In genomic region chr7:18496336-18496700, GRCh38 we compare ENCODE assay signal across 9 cellular contexts. TPM values are rescaled to one million over a fixed set of nuclear protein-coding genes. Genes with fewer than 3 reads are reported as not detected.
A peak's percentile ranks its signal among the peaks of the same experiment; 100 is the strongest.
DNase-seq lines count a peak whose midpoint lies in the region; ATAC-seq and TF ChIP-seq lines count a peak whose summit lies in the region.
"Had no signal": no experiment of that assay in that cellular context is flagged by ENCODE, and none has a peak within 500 bp of the region (broad histone marks: within the 10 kb centered on the region; RNA-seq: fewer than 3 reads in every experiment).

No MANE protein-coding gene starts in this region.

- no peaks in the 10 kb centered on the region for H3K27me3 Mint-ChIP-seq in CD4-positive, CD25-positive, alpha-beta regulatory T cell
- no peaks in the 10 kb centered on the region for H3K27me3 Mint-ChIP-seq in nephron (ENCODE audit: low read depth)
- no peaks in the 10 kb centered on the region for H3K27me3 Mint-ChIP-seq in activated T-helper 2 cell treated with anti-CD3 and anti-CD28 coated beads, Interferon-gamma antibody, Interleukin-2, Interleukin-4, amounts not matched to agents 10 μg/mL and 5 μg/mL and 100 μg/mL, durations not matched to agents 14 hours and 24 hours and 36 hours (ENCODE audit: low read depth)

- DNase-seq in CD4-positive, CD25-positive, alpha-beta regulatory T cell: no peak
- no peak for DNase-seq in caudate nucleus (lab: John Stamatoyannopoulos, UW)
- no peak for DNase-seq in NCI-H82 treated with DMSO at 0.1 percent for 48 hours (lab: John Stamatoyannopoulos, UW; ENCODE audit: unreplicated experiment)
- no peak for DNase-seq in HEK293T (ENCODE audit: extremely low spot score)
- no peak for DNase-seq in activated T-helper 2 cell treated with anti-CD3 and anti-CD28 coated beads, Interferon-gamma antibody, Interleukin-2, Interleukin-4, amounts not matched to agents 10 μg/mL and 5 μg/mL and 100 μg/mL, durations not matched to agents 14 hours and 24 hours and 36 hours (ENCODE audit: low spot score)
- DNase-seq: NCI-H2081 treated with DMSO at 0.1 percent for 48 hours had no signal

- no peaks in the 10 kb centered on the region for H3K9me3 ChIP-seq in CD4-positive, CD25-positive, alpha-beta regulatory T cell (ENCODE audit: control insufficient read depth in 2 of 2, low read length in 2 of 2)

- CTCF ChIA-PET in HEK293T (lab: Yijun Ruan, JAX): interaction anchor here (0.7 kb wide), 2 partner anchors 21 to 142 kb away, joined by 3 to 4 read pairs; no protein-coding TSS in a partner anchor

- H3K4me3 ChIP-seq in CD4-positive, CD25-positive, alpha-beta regulatory T cell (ENCODE audit: low read depth, low read length): peak overlapping the region; percentile 51

- intact Hi-C loops in activated T-helper 2 cell treated with anti-CD3 and anti-CD28 coated beads, Interferon-gamma antibody, Interleukin-2, Interleukin-4, amounts not matched to agents 10 μg/mL and 5 μg/mL and 100 μg/mL, durations not matched to agents 14 hours and 24 hours and 36 hours (cut with micrococcal nuclease): no loop called here

- no peak for TF ChIP-seq CTCF in nephron (IDR thresholded peaks at IDR 0.05; ENCODE audit: unreplicated experiment in 3 of 3)

- peaks cover 0 to 10% (median 3%) of the 10 kb centered on the region in 4 donors for H3K4me1 Mint-ChIP-seq in CD4-positive, CD25-positive, alpha-beta regulatory T cell
- H3K4me1 Mint-ChIP-seq in nephron: peaks cover 52% of the 10 kb centered on the region
- peaks cover 15% of the 10 kb centered on the region for H3K4me1 Mint-ChIP-seq in activated T-helper 2 cell treated with anti-CD3 and anti-CD28 coated beads, Interferon-gamma antibody, Interleukin-2, Interleukin-4, amounts not matched to agents 10 μg/mL and 5 μg/mL and 100 μg/mL, durations not matched to agents 14 hours and 24 hours and 36 hours (ENCODE audit: low read depth)

- peak overlapping the region in 2 of 3 donors; percentile 36 to 67 for H3K27ac Mint-ChIP-seq in CD4-positive, CD25-positive, alpha-beta regulatory T cell
- peak overlapping the region; percentile 91 to 93 (median 91) for H3K27ac Mint-ChIP-seq in nephron
- H3K27ac Mint-ChIP-seq in activated T-helper 2 cell treated with anti-CD3 and anti-CD28 coated beads, Interferon-gamma antibody, Interleukin-2, Interleukin-4, amounts not matched to agents 10 μg/mL and 5 μg/mL and 100 μg/mL, durations not matched to agents 14 hours and 24 hours and 36 hours: no peak overlapping the region

- H3K4me3 Mint-ChIP-seq in CD4-positive, CD25-positive, alpha-beta regulatory T cell: peak overlapping the region; percentile 73 to 88 (median 82)
- peak overlapping the region; percentile 72 to 85 (median 80) for H3K4me3 Mint-ChIP-seq in nephron
- no peak overlapping the region for H3K4me3 Mint-ChIP-seq in activated T-helper 2 cell treated with anti-CD3 and anti-CD28 coated beads, Interferon-gamma antibody, Interleukin-2, Interleukin-4, amounts not matched to agents 10 μg/mL and 5 μg/mL and 100 μg/mL, durations not matched to agents 14 hours and 24 hours and 36 hours (ENCODE audit: low read depth)

- H3K9me3 Mint-ChIP-seq in CD4-positive, CD25-positive, alpha-beta regulatory T cell: no peaks in the 10 kb centered on the region
- H3K9me3 Mint-ChIP-seq in nephron: no peaks in the 10 kb centered on the region
- no peaks in the 10 kb centered on the region for H3K9me3 Mint-ChIP-seq in activated T-helper 2 cell treated with anti-CD3 and anti-CD28 coated beads, Interferon-gamma antibody, Interleukin-2, Interleukin-4, amounts not matched to agents 10 μg/mL and 5 μg/mL and 100 μg/mL, durations not matched to agents 14 hours and 24 hours and 36 hours

- no peaks in the 10 kb centered on the region for H3K36me3 Mint-ChIP-seq in CD4-positive, CD25-positive, alpha-beta regulatory T cell
- H3K36me3 Mint-ChIP-seq in nephron (ENCODE audit: low read depth): no peaks in the 10 kb centered on the region
- no peaks in the 10 kb centered on the region for H3K36me3 Mint-ChIP-seq in activated T-helper 2 cell treated with anti-CD3 and anti-CD28 coated beads, Interferon-gamma antibody, Interleukin-2, Interleukin-4, amounts not matched to agents 10 μg/mL and 5 μg/mL and 100 μg/mL, durations not matched to agents 14 hours and 24 hours and 36 hours (ENCODE audit: low read depth)

- no peaks in the 10 kb centered on the region for H3K27me3 ChIP-seq in CD4-positive, CD25-positive, alpha-beta regulatory T cell (ENCODE audit: control insufficient read depth, insufficient read depth, low read length)

- peak overlapping the region; percentile 37 for H3K27ac ChIP-seq in CD4-positive, CD25-positive, alpha-beta regulatory T cell (ENCODE audit: insufficient read depth, low read length, poor library complexity, severe bottlenecking)
- H3K27ac ChIP-seq in caudate nucleus (ENCODE audit: low read depth, low read length): peak overlapping the region; percentile 60

- no peaks in the 10 kb centered on the region for H3K4me1 ChIP-seq in CD4-positive, CD25-positive, alpha-beta regulatory T cell (ENCODE audit: control insufficient read depth, insufficient read depth, low read length, poor library complexity, severe bottlenecking)

- no peak for ATAC-seq in CD4-positive, CD25-positive, alpha-beta regulatory T cell (ENCODE audit: low read depth in 2 of 2)
- ATAC-seq in HG02759 (IDR thresholded peaks at IDR 0.05; ENCODE audit: unreplicated experiment) (peak; percentile 2), HG03159 (IDR thresholded peaks at IDR 0.05; ENCODE audit: unreplicated experiment) (no peak)

- H3K36me3 ChIP-seq in CD4-positive, CD25-positive, alpha-beta regulatory T cell (ENCODE audit: control insufficient read depth, insufficient read depth, low read length): no peaks in the 10 kb centered on the region

- POLR2A ChIA-PET in HEK293T (lab: Yijun Ruan, JAX): no interaction called here

TF ChIP-seq in HEK293T, 16 proteins besides CTCF, POLR2A, EP300 and RAD21:
- TF ChIP-seq SP1 (IDR thresholded peaks at IDR 0.05) (no peak), LEF1 (IDR thresholded peaks at IDR 0.05; ENCODE audit: borderline replicate concordance) (no peak), CTBP1 (IDR thresholded peaks at IDR 0.05; ENCODE audit: borderline replicate concordance) (no peak), SUZ12 (IDR thresholded peaks at IDR 0.05) (no peak), ELF4 (IDR thresholded peaks at IDR 0.05) (no peak), BHLHE40 (IDR thresholded peaks at IDR 0.05; ENCODE audit: borderline replicate concordance) (no peak), ARNT (IDR thresholded peaks at IDR 0.05) (no peak), FOXK2 (IDR thresholded peaks at IDR 0.05) (no peak), FOXM1 (IDR thresholded peaks at IDR 0.05; ENCODE audit: borderline replicate concordance) (no peak), ZNF384 (IDR thresholded peaks at IDR 0.05) (no peak), HDGF (IDR thresholded peaks at IDR 0.05; ENCODE audit: borderline replicate concordance) (no peak), TARDBP (IDR thresholded peaks at IDR 0.05) (no peak), FOXA1 (IDR thresholded peaks at IDR 0.05) (no peak), NFRKB (IDR thresholded peaks at IDR 0.05) (no peak), L3MBTL2 (conservative IDR thresholded peaks at IDR 0.05) (no peak)
- TF ChIP-seq, protein P1, sequence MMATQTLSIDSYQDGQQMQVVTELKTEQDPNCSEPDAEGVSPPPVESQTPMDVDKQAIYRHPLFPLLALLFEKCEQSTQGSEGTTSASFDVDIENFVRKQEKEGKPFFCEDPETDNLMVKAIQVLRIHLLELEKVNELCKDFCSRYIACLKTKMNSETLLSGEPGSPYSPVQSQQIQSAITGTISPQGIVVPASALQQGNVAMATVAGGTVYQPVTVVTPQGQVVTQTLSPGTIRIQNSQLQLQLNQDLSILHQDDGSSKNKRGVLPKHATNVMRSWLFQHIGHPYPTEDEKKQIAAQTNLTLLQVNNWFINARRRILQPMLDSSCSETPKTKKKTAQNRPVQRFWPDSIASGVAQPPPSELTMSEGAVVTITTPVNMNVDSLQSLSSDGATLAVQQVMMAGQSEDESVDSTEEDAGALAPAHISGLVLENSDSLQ (IDR thresholded peaks at IDR 0.05): no peak

RNA-seq across cellular contexts. Expression of gene HDAC9, which starts 0.8 kb away (rescaled TPM):
- total RNA-seq in CD4-positive, CD25-positive, alpha-beta regulatory T cell: 10.4 TPM
- 10 to 100 TPM in 2 of 4 donors, 1 to 10 TPM in 2; 4.1 to 23.7 (median 10.1) TPM for polyA plus RNA-seq in CD4-positive, CD25-positive, alpha-beta regulatory T cell
- total RNA-seq in activated T-helper 2 cell treated with anti-CD3 and anti-CD28 coated beads, Interferon-gamma antibody, Interleukin-2, Interleukin-4, amounts not matched to agents 10 μg/mL and 5 μg/mL and 100 μg/mL, durations not matched to agents 14 hours and 24 hours and 36 hours: 0.48 and 0.52 TPM in 2 replicates
